1 cellular context compared by ENCODE assay signal in the genomic region with DNA sequence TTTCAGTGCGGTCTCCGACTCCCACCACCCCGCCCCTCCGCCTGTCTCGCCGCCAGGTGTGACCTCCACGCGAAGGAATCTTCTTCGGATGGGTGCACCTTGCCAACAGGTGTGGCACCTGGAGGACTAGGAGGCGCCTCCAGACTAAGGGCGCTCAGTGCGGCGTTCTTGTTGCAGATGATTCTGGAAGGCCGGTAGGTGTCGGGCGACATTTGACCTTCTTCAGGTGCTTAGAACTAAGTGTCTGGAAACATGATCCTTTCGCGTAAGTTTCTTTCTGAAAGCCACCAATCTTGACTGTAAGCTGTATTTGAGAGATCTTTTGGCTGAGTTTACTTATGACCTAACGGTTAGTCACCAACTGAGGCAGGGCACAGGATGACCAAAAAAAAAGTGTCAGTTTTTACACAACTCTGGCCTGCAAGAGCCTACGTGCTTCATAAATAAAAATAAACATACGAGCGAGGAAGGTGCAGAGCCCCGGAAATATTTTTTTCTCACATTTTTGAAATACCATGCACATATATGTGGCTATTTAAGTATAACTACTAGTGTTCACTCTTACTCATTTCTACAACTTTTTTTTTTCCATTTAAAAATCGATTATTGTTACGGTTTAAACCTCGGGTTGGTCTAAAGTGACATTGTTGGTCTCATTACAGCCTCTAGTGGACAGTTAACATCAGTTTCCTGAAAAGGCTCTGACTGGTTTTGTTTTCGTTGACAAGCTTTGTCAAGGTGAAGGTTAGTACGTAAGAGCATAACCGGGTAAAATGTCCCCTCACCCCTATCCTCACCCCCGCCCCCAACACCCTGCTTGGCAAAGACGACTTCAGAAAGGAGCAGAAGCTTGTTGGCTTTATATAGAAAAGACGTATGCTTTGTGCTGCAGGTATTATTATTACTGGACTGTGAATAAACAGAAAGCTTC.
TF ChIP-seq lines count a peak whose summit lies in the region.

No MANE protein-coding gene starts in this region.

TF ChIP-seq in HepG2, 621 proteins besides CTCF, POLR2A, EP300 and RAD21 (continued from another document and continues in another):
- 0 out of 2 replicates have a peak, but pooled peaks have one; percentile 17 for TF ChIP-seq MLXIP (CRISPR knock-in tag; IDR thresholded peaks at IDR 0.05; ENCODE audit: borderline replicate concordance)
- TF ChIP-seq MTF2 (CRISPR knock-in tag; IDR thresholded peaks at IDR 0.05; ENCODE audit: borderline replicate concordance), result no peak
- no peak for TF ChIP-seq ZNF326 (CRISPR knock-in tag; IDR thresholded peaks at IDR 0.05; ENCODE audit: borderline replicate concordance)
- TF ChIP-seq ZNF570 (CRISPR knock-in tag; IDR thresholded peaks at IDR 0.05; ENCODE audit: borderline replicate concordance), result no peak
- TF ChIP-seq RFXAP (CRISPR knock-in tag; IDR thresholded peaks at IDR 0.05; ENCODE audit: borderline replicate concordance), result no peak
- TF ChIP-seq, protein P1, sequence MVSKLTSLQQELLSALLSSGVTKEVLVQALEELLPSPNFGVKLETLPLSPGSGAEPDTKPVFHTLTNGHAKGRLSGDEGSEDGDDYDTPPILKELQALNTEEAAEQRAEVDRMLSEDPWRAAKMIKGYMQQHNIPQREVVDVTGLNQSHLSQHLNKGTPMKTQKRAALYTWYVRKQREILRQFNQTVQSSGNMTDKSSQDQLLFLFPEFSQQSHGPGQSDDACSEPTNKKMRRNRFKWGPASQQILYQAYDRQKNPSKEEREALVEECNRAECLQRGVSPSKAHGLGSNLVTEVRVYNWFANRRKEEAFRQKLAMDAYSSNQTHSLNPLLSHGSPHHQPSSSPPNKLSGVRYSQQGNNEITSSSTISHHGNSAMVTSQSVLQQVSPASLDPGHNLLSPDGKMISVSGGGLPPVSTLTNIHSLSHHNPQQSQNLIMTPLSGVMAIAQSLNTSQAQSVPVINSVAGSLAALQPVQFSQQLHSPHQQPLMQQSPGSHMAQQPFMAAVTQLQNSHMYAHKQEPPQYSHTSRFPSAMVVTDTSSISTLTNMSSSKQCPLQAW (CRISPR knock-in tag; IDR thresholded peaks at IDR 0.05), result no peak
- TF ChIP-seq ZNF280D (CRISPR knock-in tag; IDR thresholded peaks at IDR 0.05), result no peak
- no peak for TF ChIP-seq PAWR (CRISPR knock-in tag; IDR thresholded peaks at IDR 0.05; ENCODE audit: borderline replicate concordance)
- TF ChIP-seq ZNF607 (CRISPR knock-in tag; IDR thresholded peaks at IDR 0.05; ENCODE audit: borderline replicate concordance), result no peak
- no peak for TF ChIP-seq YEATS2 (CRISPR knock-in tag; IDR thresholded peaks at IDR 0.05; ENCODE audit: borderline replicate concordance)
- TF ChIP-seq, protein P2, sequence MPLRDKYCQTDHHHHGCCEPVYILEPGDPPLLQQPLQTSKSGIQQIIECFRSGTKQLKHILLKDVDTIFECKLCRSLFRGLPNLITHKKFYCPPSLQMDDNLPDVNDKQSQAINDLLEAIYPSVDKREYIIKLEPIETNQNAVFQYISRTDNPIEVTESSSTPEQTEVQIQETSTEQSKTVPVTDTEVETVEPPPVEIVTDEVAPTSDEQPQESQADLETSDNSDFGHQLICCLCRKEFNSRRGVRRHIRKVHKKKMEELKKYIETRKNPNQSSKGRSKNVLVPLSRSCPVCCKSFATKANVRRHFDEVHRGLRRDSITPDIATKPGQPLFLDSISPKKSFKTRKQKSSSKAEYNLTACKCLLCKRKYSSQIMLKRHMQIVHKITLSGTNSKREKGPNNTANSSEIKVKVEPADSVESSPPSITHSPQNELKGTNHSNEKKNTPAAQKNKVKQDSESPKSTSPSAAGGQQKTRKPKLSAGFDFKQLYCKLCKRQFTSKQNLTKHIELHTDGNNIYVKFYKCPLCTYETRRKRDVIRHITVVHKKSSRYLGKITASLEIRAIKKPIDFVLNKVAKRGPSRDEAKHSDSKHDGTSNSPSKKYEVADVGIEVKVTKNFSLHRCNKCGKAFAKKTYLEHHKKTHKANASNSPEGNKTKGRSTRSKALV (CRISPR knock-in tag; IDR thresholded peaks at IDR 0.05), result peak; percentile 78; the same call in 1 of the 2 replicates
- TF ChIP-seq ZNF224 (CRISPR knock-in tag; IDR thresholded peaks at IDR 0.05), result no peak
- TF ChIP-seq ZFY (CRISPR knock-in tag; IDR thresholded peaks at IDR 0.05), result no peak
- TF ChIP-seq TBP (CRISPR knock-in tag; IDR thresholded peaks at IDR 0.05), result no peak
- no peak for TF ChIP-seq ZSCAN30 (CRISPR knock-in tag; IDR thresholded peaks at IDR 0.05)
- no peak for TF ChIP-seq ZNF569 (CRISPR knock-in tag; IDR thresholded peaks at IDR 0.05; ENCODE audit: borderline replicate concordance)
- TF ChIP-seq ZNF784 (CRISPR knock-in tag; IDR thresholded peaks at IDR 0.05; ENCODE audit: borderline replicate concordance), result no peak
- no peak; the same call in 1 of the 2 replicates for TF ChIP-seq ISL2 (CRISPR knock-in tag; IDR thresholded peaks at IDR 0.05)
- no peak for TF ChIP-seq DMAP1 (CRISPR knock-in tag; IDR thresholded peaks at IDR 0.05)
- TF ChIP-seq, protein P3, sequence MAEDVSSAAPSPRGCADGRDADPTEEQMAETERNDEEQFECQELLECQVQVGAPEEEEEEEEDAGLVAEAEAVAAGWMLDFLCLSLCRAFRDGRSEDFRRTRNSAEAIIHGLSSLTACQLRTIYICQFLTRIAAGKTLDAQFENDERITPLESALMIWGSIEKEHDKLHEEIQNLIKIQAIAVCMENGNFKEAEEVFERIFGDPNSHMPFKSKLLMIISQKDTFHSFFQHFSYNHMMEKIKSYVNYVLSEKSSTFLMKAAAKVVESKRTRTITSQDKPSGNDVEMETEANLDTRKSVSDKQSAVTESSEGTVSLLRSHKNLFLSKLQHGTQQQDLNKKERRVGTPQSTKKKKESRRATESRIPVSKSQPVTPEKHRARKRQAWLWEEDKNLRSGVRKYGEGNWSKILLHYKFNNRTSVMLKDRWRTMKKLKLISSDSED (CRISPR knock-in tag; IDR thresholded peaks at IDR 0.05), result no peak
- no peak for TF ChIP-seq ELF1 (CRISPR knock-in tag; IDR thresholded peaks at IDR 0.05)
- TF ChIP-seq ZNF605 (CRISPR knock-in tag; IDR thresholded peaks at IDR 0.05), result no peak
- peak; percentile 50; the same call in 1 of the 2 replicates for TF ChIP-seq NFIC (IDR thresholded peaks at IDR 0.05; ENCODE audit: low read length)
- TF ChIP-seq POLR2G (IDR thresholded peaks at IDR 0.05; ENCODE audit: low read depth, low read length), result no peak
- no peak for TF ChIP-seq MEF2D (CRISPR knock-in tag; IDR thresholded peaks at IDR 0.05)
- no peak for TF ChIP-seq SCMH1 (CRISPR knock-in tag; IDR thresholded peaks at IDR 0.05; ENCODE audit: borderline replicate concordance)
- no peak for TF ChIP-seq SYNCRIP (IDR thresholded peaks at IDR 0.05; ENCODE audit: insufficient read depth, low read depth, low read length)
- TF ChIP-seq MYC (CRISPR knock-in tag; IDR thresholded peaks at IDR 0.05; ENCODE audit: borderline replicate concordance), result no peak
- TF ChIP-seq KLF16 (CRISPR knock-in tag; IDR thresholded peaks at IDR 0.05), result peak in 1 of 2 experiments; percentile 64; a peak in 1 of 4 replicates
- no peak for TF ChIP-seq GLI4 (CRISPR knock-in tag; IDR thresholded peaks at IDR 0.05; ENCODE audit: borderline replicate concordance)
- TF ChIP-seq ZNF703 (CRISPR knock-in tag; IDR thresholded peaks at IDR 0.05; ENCODE audit: borderline replicate concordance), result 0 out of 2 replicates have a peak, but pooled peaks have one; percentile 63
- TF ChIP-seq ZBTB4 (CRISPR knock-in tag; IDR thresholded peaks at IDR 0.05; ENCODE audit: borderline replicate concordance), result no peak
- no peak for TF ChIP-seq SRSF1 (optimal IDR thresholded peaks at IDR 0.05; ENCODE audit: low read depth, low read length)
- no peak for TF ChIP-seq RFX5 (IDR thresholded peaks at IDR 0.05; ENCODE audit: low read depth, low read length)
- no peak for TF ChIP-seq ETV6 (CRISPR knock-in tag; conservative IDR thresholded peaks at IDR 0.05)
- TF ChIP-seq HOXA5 (CRISPR knock-in tag; IDR thresholded peaks at IDR 0.05), result no peak
- TF ChIP-seq GABPA (IDR thresholded peaks at IDR 0.05; ENCODE audit: low read depth, low read length), result no peak
- no peak for TF ChIP-seq GABPA (CRISPR knock-in tag; IDR thresholded peaks at IDR 0.05; ENCODE audit: low read depth)
- TF ChIP-seq MIXL1 (CRISPR knock-in tag; IDR thresholded peaks at IDR 0.05), result peak; percentile 76
- TF ChIP-seq MXI1 (IDR thresholded peaks at IDR 0.05; ENCODE audit: borderline replicate concordance, low read depth, low read length), result peak; percentile 44; the same call in 1 of the 3 replicates
- TF ChIP-seq TCF7L2 (IDR thresholded peaks at IDR 0.05; ENCODE audit: low read depth, low read length), result no peak
- no peak for TF ChIP-seq SETDB1 (CRISPR knock-in tag; IDR thresholded peaks at IDR 0.05; ENCODE audit: borderline replicate concordance)
